8 cellular contexts compared by ENCODE assay signal in the genomic region with DNA sequence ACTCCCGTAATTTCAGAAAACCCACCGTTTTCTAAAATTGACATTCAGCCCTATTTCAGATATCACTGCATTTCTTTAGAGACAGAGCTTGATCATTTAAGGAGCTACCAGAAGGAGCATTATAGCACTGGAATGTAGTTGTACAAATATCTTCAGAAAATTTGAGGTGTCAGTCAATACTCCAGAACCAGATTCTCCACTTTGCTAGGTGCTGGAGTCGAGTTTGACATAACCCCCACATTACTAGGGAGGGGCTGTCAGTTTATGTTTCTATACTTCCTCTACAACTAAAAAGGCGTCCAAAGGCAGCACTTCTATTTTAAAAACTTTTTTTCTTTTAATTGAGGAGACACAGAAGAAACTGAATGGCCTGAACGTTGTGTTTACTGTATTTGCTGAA. TPM values are rescaled to one million over a fixed set of nuclear protein-coding genes. Genes with fewer than 3 reads are reported as not detected.
DNase-seq lines count a peak whose midpoint lies in the region; ATAC-seq and TF ChIP-seq lines count a peak whose summit lies in the region.

No MANE protein-coding gene starts in this region.

- no peak for TF ChIP-seq POLR2A in NB4 (IDR thresholded peaks at IDR 0.05; ENCODE audit: extremely low read depth, insufficient read length)

- H3K4me1 Mint-ChIP-seq in CD14-positive monocyte, result peaks cover 72% of the 10 kb centered on the region
- peaks cover 21 to 30% of the 10 kb centered on the region in 2 donors for H3K4me1 Mint-ChIP-seq in effector memory CD8-positive, alpha-beta T cell (ENCODE audit: low read depth in 2 of 2)

- peak overlapping the region; percentile 93 to 97 (median 96) for H3K27ac Mint-ChIP-seq in CD14-positive monocyte
- H3K27ac Mint-ChIP-seq in effector memory CD8-positive, alpha-beta T cell, result peak overlapping the region in 1 of 2 donors; percentile 94

- peak overlapping the region; percentile 72 to 95 for H3K4me3 Mint-ChIP-seq in CD14-positive monocyte
- H3K4me3 Mint-ChIP-seq in effector memory CD8-positive, alpha-beta T cell, result peak overlapping the region; percentile 92 to 94

- H3K9me3 Mint-ChIP-seq in CD14-positive monocyte, result peaks cover 0 to 2% (median 0%) of the 10 kb centered on the region in 7 donors
- no peaks in the 10 kb centered on the region for H3K9me3 Mint-ChIP-seq in effector memory CD8-positive, alpha-beta T cell

- no peaks in the 10 kb centered on the region for H3K9me3 ChIP-seq in neuron (ENCODE audit: low read length)

- TF ChIP-seq CTCF in CD14-positive monocyte (IDR thresholded peaks at IDR 0.05) (no peak), NB4 (IDR thresholded peaks at IDR 0.05; ENCODE audit: low read depth, low read length) (no peak)

- H3K27me3 ChIP-seq in neuron (ENCODE audit: insufficient read depth, low read length), result no peaks in the 10 kb centered on the region

- intact Hi-C loops in CD14-positive monocyte (cut with micrococcal nuclease), result loop anchor here (2.0 to 5.0 kb wide), 4 partner anchors 16 to 44 kb away; a partner anchor contains a TSS

- no peak for ATAC-seq in effector memory CD8-positive, alpha-beta T cell (replicated peaks)
- ATAC-seq in HG03520 (IDR thresholded peaks at IDR 0.05; ENCODE audit: unreplicated experiment) (no peak), GM18868 (IDR thresholded peaks at IDR 0.05; ENCODE audit: unreplicated experiment) (no peak)

- peaks cover 0 to 1% (median 0%) of the 10 kb centered on the region in 3 donors for H3K27me3 Mint-ChIP-seq in CD14-positive monocyte (ENCODE audit: low read depth in 3 of 3)
- H3K27me3 Mint-ChIP-seq in effector memory CD8-positive, alpha-beta T cell, result no peaks in the 10 kb centered on the region

- peaks cover 19% of the 10 kb centered on the region for H3K4me1 ChIP-seq in neuron (ENCODE audit: insufficient read depth, low read length)

- no peak overlapping the region for H2AFZ ChIP-seq in neuron (ENCODE audit: low read depth, low read length)

- H3K36me3 ChIP-seq in neuron (ENCODE audit: insufficient read depth, low read length), result no peaks in the 10 kb centered on the region

- peaks cover 13 to 26% of the 10 kb centered on the region in 2 donors for H3K36me3 Mint-ChIP-seq in CD14-positive monocyte
- H3K36me3 Mint-ChIP-seq in effector memory CD8-positive, alpha-beta T cell (ENCODE audit: insufficient read depth), result peaks cover 25% of the 10 kb centered on the region

- peak overlapping the region; percentile 74 for H3K4me3 ChIP-seq in NB4 (ENCODE audit: low read depth, low read length)
- peak overlapping the region; percentile 62 for H3K4me3 ChIP-seq in neuron (ENCODE audit: low read length)

- DNase-seq in CD14-positive monocyte (ENCODE audit: low spot score) (no peak), NB4 (ENCODE audit: low read depth) (no peak), NAMALWA (ENCODE audit: low spot score) (no peak), NCI-H2029 (lab: John Stamatoyannopoulos, UW) (no peak)
- DNase-seq in effector memory CD8-positive, alpha-beta T cell, result no peak

RNA-seq across cellular contexts. Expression of a gene that starts 0.9 kb away (rescaled TPM):
- 10 to 100 TPM; 21.4 to 32.7 TPM for polyA plus RNA-seq in CD14-positive monocyte

RNA-seq across cellular contexts. Expression of a gene that starts 15.4 kb away (rescaled TPM):
- 100 to 1,000 TPM in 1 of 2 donors, 10 to 100 TPM in 1; 99.7 to 129 TPM for polyA plus RNA-seq in CD14-positive monocyte
